ENCODE assay signal across 10 cellular contexts in the genomic region with DNA sequence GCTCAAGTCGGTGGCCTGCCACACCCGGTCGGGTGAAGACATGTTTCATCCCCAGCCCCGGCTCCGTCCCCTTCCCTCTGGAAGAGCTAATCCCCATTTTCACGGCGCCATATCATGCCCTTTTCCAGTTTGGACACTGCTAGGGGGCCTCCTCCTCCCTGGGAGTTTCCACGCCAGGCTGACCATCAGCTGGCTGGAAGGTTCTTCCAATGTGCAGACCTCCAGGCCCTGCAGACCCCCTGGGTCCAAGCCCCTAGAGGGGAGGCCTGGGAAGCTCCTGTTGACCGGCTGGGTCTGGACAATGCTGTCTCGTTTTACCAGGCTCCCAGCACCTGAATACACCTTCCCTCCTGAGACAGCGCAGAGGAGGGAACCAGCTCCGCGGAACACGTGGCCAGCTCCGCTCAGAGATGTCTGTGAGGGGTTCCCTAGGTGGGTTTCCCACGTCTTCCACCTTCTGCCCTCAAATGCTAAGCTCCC. TPM values are rescaled to one million over a fixed set of nuclear protein-coding genes. Genes with fewer than 3 reads are reported as not detected.
DNase-seq lines count a peak whose midpoint lies in the region; ATAC-seq, FAIRE-seq and TF ChIP-seq lines count a peak whose summit lies in the region.
"Had no signal": no experiment of that assay in that cellular context is flagged by ENCODE, and none has a peak within 500 bp of the region (broad histone marks: within the 10 kb centered on the region; RNA-seq: fewer than 3 reads in every experiment).

No MANE protein-coding gene starts in this region.

- FAIRE-seq in endothelial cell of umbilical vein (lab: Jason Lieb, UNC) (no peak), GM19239 (lab: Jason Lieb, UNC) (no peak)

- CTCF ChIA-PET in endothelial cell of umbilical vein (lab: Charles Lee), result interaction anchor here (0.8 to 3.5 kb wide), 44 partner anchors 9 to 350 kb away, joined by 3 to 304 read pairs (median 5); partner anchors contain the start of genes ALKBH7, NRTN, RANBP3 and VMAC

- POLR2A ChIA-PET in endothelial cell of umbilical vein (lab: Charles Lee), result interaction anchor here (1.7 kb wide), 1 partner anchor 10 kb away, joined by 6 read pairs; no protein-coding TSS in a partner anchor

- no peaks in the 10 kb centered on the region for H4K20me1 ChIP-seq in endothelial cell of umbilical vein (replicated peaks; ENCODE audit: control insufficient read depth, extremely low read depth, insufficient read depth, low read length)

- no peak overlapping the region for H2AFZ ChIP-seq in endothelial cell of umbilical vein (ENCODE audit: low read depth, low read length)

- no peak for DNase-seq in activated naive CD4-positive, alpha-beta T cell treated with anti-CD3 and anti-CD28 coated beads, Interleukin-2, amount 50 U/mL, for 72 hours (ENCODE audit: low spot score in 2 of 2)
- DNase-seq in activated naive CD4-positive, alpha-beta T cell treated with Interleukin-2 at 50 U/mL for 16 hours, result no peak
- DNase-seq in endothelial cell of umbilical vein (ENCODE audit: low read depth, low spot score) (no peak), uterus (no peak), GM10266 (ENCODE audit: extremely low spot score) (no peak), AG08395 (ENCODE audit: low spot score) (no peak), GM19239 (ENCODE audit: insufficient read length, low spot score) (no peak)

- peak overlapping the region; percentile 22 for H3K9ac ChIP-seq in endothelial cell of umbilical vein (replicated peaks; ENCODE audit: extremely low read depth, insufficient read depth, low read length)

- H3K36me3 Mint-ChIP-seq in activated naive CD4-positive, alpha-beta T cell treated with anti-CD3 and anti-CD28 coated beads, Interleukin-2, amount 50 U/mL, for 72 hours, result no peaks in the 10 kb centered on the region
- H3K36me3 Mint-ChIP-seq in nephron (ENCODE audit: low read depth), result peaks cover 8% of the 10 kb centered on the region

- H3K36me3 ChIP-seq in endothelial cell of umbilical vein (ENCODE audit: control insufficient read depth in 2 of 2, extremely low read depth in 1 of 2, insufficient read depth in 2 of 2, low read length in 2 of 2) (no peaks in the 10 kb centered on the region), uterus (no peaks in the 10 kb centered on the region)
- H3K36me3 ChIP-seq: SJSA1 had no signal

- no peaks in the 10 kb centered on the region for H3K9me1 ChIP-seq in endothelial cell of umbilical vein (replicated peaks; ENCODE audit: control insufficient read depth, extremely low read depth, insufficient read depth, low read length)

- no peaks in the 10 kb centered on the region for H3K9me3 Mint-ChIP-seq in activated naive CD4-positive, alpha-beta T cell treated with anti-CD3 and anti-CD28 coated beads, Interleukin-2, amount 50 U/mL, for 72 hours
- no peaks in the 10 kb centered on the region for H3K9me3 Mint-ChIP-seq in nephron

- no peak overlapping the region for H3K4me2 ChIP-seq in endothelial cell of umbilical vein (ENCODE audit: insufficient read depth, low read length)

- H3K4me3 ChIP-seq in endothelial cell of umbilical vein (replicated peaks in 1 of 3; ENCODE audit: insufficient read depth in 1 of 3, low read depth in 1 of 3, low read length in 3 of 3) (no peak overlapping the region), uterus (no peak overlapping the region)
- H3K4me3 ChIP-seq: SJSA1 had no signal

- dilution Hi-C loops in endothelial cell of umbilical vein (cut with MboI; ENCODE audit: extremely low pct_ligation_motif_present, low sequenced_read_pairs), result no loop called here

- H3K9me3 ChIP-seq in endothelial cell of umbilical vein (replicated peaks; ENCODE audit: control insufficient read depth, insufficient read depth, low read length) (no peaks in the 10 kb centered on the region), uterus (no peaks in the 10 kb centered on the region)
- H3K9me3 ChIP-seq: neutrophil, SJSA1 had no signal

- peak; percentile 3 to 31 for ATAC-seq in activated naive CD4-positive, alpha-beta T cell treated with anti-CD3 and anti-CD28 coated beads, Interleukin-2, amount 50 U/mL, for 72 hours

- H3K27me3 ChIP-seq in endothelial cell of umbilical vein (ENCODE audit: control insufficient read depth in 2 of 2, insufficient read depth in 2 of 2, low read length in 2 of 2), result no peaks in the 10 kb centered on the region
- H3K27me3 ChIP-seq in uterus, result no peaks in the 10 kb centered on the region
- H3K27me3 ChIP-seq: neutrophil, SJSA1 had no signal

- H3K27ac Mint-ChIP-seq in activated naive CD4-positive, alpha-beta T cell treated with anti-CD3 and anti-CD28 coated beads, Interleukin-2, amount 50 U/mL, for 72 hours, result peak overlapping the region in 1 of 2 donors; percentile 2
- peak overlapping the region; percentile 69 to 79 (median 75) for H3K27ac Mint-ChIP-seq in nephron

- H3K4me3 Mint-ChIP-seq in nephron, result no peak overlapping the region

- TF ChIP-seq CTCF in endothelial cell of umbilical vein (IDR thresholded peaks at IDR 0.05; ENCODE audit: extremely low read depth in 1 of 2, insufficient read depth in 1 of 2, low read depth in 1 of 2, low read length in 2 of 2) (no peak), nephron (IDR thresholded peaks at IDR 0.05; ENCODE audit: unreplicated experiment in 3 of 3) (peak in 2 of 3 experiments; percentile 18 to 19), uterus (IDR thresholded peaks at IDR 0.05) (no peak), GM10266 (IDR thresholded peaks at IDR 0.05; ENCODE audit: control insufficient read depth, insufficient read depth, low read depth, missing control alignments) (no peak)

- TF ChIP-seq POLR2A in endothelial cell of umbilical vein (IDR thresholded peaks at IDR 0.05; ENCODE audit: low read depth, low read length) (no peak), uterus (IDR thresholded peaks at IDR 0.05) (no peak)

- intact Hi-C loops in endothelial cell of umbilical vein (cut with micrococcal nuclease), result loop anchor here (1.0 to 5.0 kb wide), 4 partner anchors 35 to 218 kb away; partner anchors contain the start of genes NDUFA11 and VMAC
- intact Hi-C loops in uterus (cut with DNase I; ENCODE audit: low total_unique reads), result loop anchor here (5.0 kb wide), 1 partner anchor 35 kb away; no protein-coding TSS in a partner anchor

- H3K79me2 ChIP-seq in endothelial cell of umbilical vein (ENCODE audit: control insufficient read depth, insufficient read depth, low read length), result no peaks in the 10 kb centered on the region

- BruUV-seq in endothelial cell of umbilical vein (replicated peaks; lab: Mats Ljungman, UMichigan), result no TSS peak

- H3K27ac ChIP-seq in endothelial cell of umbilical vein (ENCODE audit: insufficient read depth, low read depth, low read length) (peak overlapping the region; percentile 70), uterus (peak overlapping the region; percentile 36 to 55)
- H3K27ac ChIP-seq: neutrophil, SJSA1 had no signal

- H3K4me1 ChIP-seq in endothelial cell of umbilical vein (ENCODE audit: control insufficient read depth, extremely low read depth, insufficient read depth, low read length) (peaks cover 12% of the 10 kb centered on the region), uterus (peaks cover 0 to 7% of the 10 kb centered on the region in 2 donors)

- H3K4me1 Mint-ChIP-seq in nephron, result peaks cover 23% of the 10 kb centered on the region

- H3K27me3 Mint-ChIP-seq in nephron (ENCODE audit: low read depth), result peaks cover 7% of the 10 kb centered on the region

TF ChIP-seq in endothelial cell of umbilical vein, 7 proteins besides CTCF, POLR2A, EP300 and RAD21:
- TF ChIP-seq POLR2AphosphoS5 (IDR thresholded peaks at IDR 0.05; ENCODE audit: insufficient read depth, low read depth, low read length) (no peak), MAX (IDR thresholded peaks at IDR 0.05; ENCODE audit: insufficient read depth, insufficient read length) (no peak), EZH2 (IDR thresholded peaks at IDR 0.05; ENCODE audit: borderline replicate concordance, low read depth, low read length, severe bottlenecking) (no peak), GATA2 (IDR thresholded peaks at IDR 0.05; ENCODE audit: insufficient read depth, insufficient read length, low read depth, low read length) (no peak), JUN (IDR thresholded peaks at IDR 0.05; ENCODE audit: borderline replicate concordance, insufficient read depth, insufficient read length, low read depth) (no peak), MYC (IDR thresholded peaks at IDR 0.05; ENCODE audit: low read depth, low read length) (no peak), FOS (IDR thresholded peaks at IDR 0.05; ENCODE audit: borderline replicate concordance, insufficient read depth, low read length) (no peak)
TF ChIP-seq in endothelial cell of umbilical vein: peak in this region for 0.

RNA-seq across cellular contexts. Expression of gene RANBP3, which starts 44.7 kb away (rescaled TPM):
- 100 to 1,000 TPM in 1 of 2 donors, 10 to 100 TPM in 1; 89.6 to 112 TPM for total RNA-seq in activated naive CD4-positive, alpha-beta T cell treated with anti-CD3 and anti-CD28 coated beads, Interleukin-2, amount 50 U/mL, for 72 hours
- total RNA-seq in endothelial cell of umbilical vein (72.3 and 87.8 TPM in 2 replicates), uterus (10 to 100 TPM; 40.9 to 98.1 (median 48.5) TPM)
- polyA plus RNA-seq in endothelial cell of umbilical vein, result 85.3 and 102 TPM in 2 replicates
- 54.0 and 75.8 TPM in 2 replicates for polyA plus RNA-seq in endothelial cell of umbilical vein (2011; cell fraction: cytosol; rRNA removed)
- 90.5 and 108 TPM in 2 replicates for polyA plus RNA-seq in endothelial cell of umbilical vein (2011; cell fraction: nucleus; rRNA removed)
- 49.6 and 51.8 TPM in 2 replicates for polyA plus RNA-seq in endothelial cell of umbilical vein (2012)
- polyA minus RNA-seq in endothelial cell of umbilical vein, result 57.1 and 60.4 TPM in 2 replicates
- polyA minus RNA-seq in endothelial cell of umbilical vein (2011; cell fraction: cytosol; rRNA and poly(A)+ RNA removed), result 35.1 TPM
- 35.5 and 40.5 TPM in 2 replicates for polyA minus RNA-seq in endothelial cell of umbilical vein (2011; cell fraction: nucleus; rRNA and poly(A)+ RNA removed)

Comparison
In these comparisons a context has a peak if more than half of its experiments do, and no peak if none do; other contexts are left out.
1. CTCF ChIP-seq: peak in nephron (2 of 3); none in endothelial cell of umbilical vein (0 of 2), uterus (0 of 4) and GM10266 (single experiment).